8 cellular contexts compared by ENCODE assay signal in genomic region chr7:120951309-120951706, GRCh38. TPM values are rescaled to one million over a fixed set of nuclear protein-coding genes. Genes with fewer than 3 reads are reported as not detected.
DNase-seq lines count a peak whose midpoint lies in the region; ATAC-seq, FAIRE-seq and TF ChIP-seq lines count a peak whose summit lies in the region.

No MANE protein-coding gene starts in this region.

- DNase-seq in AG10803 (ENCODE audit: low read depth) (no peak), dorsolateral prefrontal cortex (no peak), natural killer cell (no peak), D721Med (ENCODE audit: insufficient read length, low spot score) (no peak), SW480 (ENCODE audit: low spot score) (no peak), DMS79 (lab: John Stamatoyannopoulos, UW) (no peak)

- peak overlapping the region; percentile 65 for H2AFZ ChIP-seq in Loucy (ENCODE audit: low read length)

- H3K4me1 ChIP-seq in Loucy (ENCODE audit: insufficient read depth, low read length, poor library complexity, severe bottlenecking) = peaks cover 48% of the 10 kb centered on the region

- intact Hi-C loops in dorsolateral prefrontal cortex (cut with DNase I) = no loop called here
- intact Hi-C loops in natural killer cell (cut with micrococcal nuclease) = no loop called here

- peaks cover 19 to 26% of the 10 kb centered on the region in 2 donors for H3K4me1 Mint-ChIP-seq in natural killer cell

- TF ChIP-seq CTCF in AG10803 (conservative IDR thresholded peaks at IDR 0.05; ENCODE audit: low read length) (no peak), Loucy (conservative IDR thresholded peaks at IDR 0.05; ENCODE audit: low read length) (no peak), dorsolateral prefrontal cortex (IDR thresholded peaks at IDR 0.05 in 54 of 56, conservative IDR thresholded peaks at IDR 0.05 in 2 of 56; ENCODE audit: low read depth in 1 of 56, partially characterized antibody in 56 of 56) (peak in 2 of 56 donors; percentile 2), natural killer cell (IDR thresholded peaks at IDR 0.05) (no peak), D721Med (IDR thresholded peaks at IDR 0.05; ENCODE audit: insufficient read depth, missing control alignments) (no peak)

- H3K36me3 ChIP-seq in Loucy (ENCODE audit: insufficient read depth, low read length) = peaks cover 22% of the 10 kb centered on the region

- peak overlapping the region; percentile 86 for H3K4me2 ChIP-seq in Loucy (ENCODE audit: low read depth, low read length, poor library complexity, severe bottlenecking)

- no peaks in the 10 kb centered on the region for H3K9me2 ChIP-seq in Loucy (replicated peaks; ENCODE audit: low read depth, low read length)

- peaks cover 48% of the 10 kb centered on the region for H3K79me2 ChIP-seq in Loucy (ENCODE audit: insufficient read depth, low read length)

- H3K36me3 Mint-ChIP-seq in natural killer cell = no peaks in the 10 kb centered on the region

- H3K4me3 ChIP-seq in AG10803 (ENCODE audit: low read length) (peak overlapping the region; percentile 92), Loucy (ENCODE audit: low read length, poor library complexity, severe bottlenecking) (peak overlapping the region; percentile 95), dorsolateral prefrontal cortex (peak overlapping the region; percentile 52 to 97 (median 85))

- H3K27me3 ChIP-seq in Loucy (ENCODE audit: insufficient read depth, low read length, poor library complexity, severe bottlenecking) (no peaks in the 10 kb centered on the region), dorsolateral prefrontal cortex (no peaks in the 10 kb centered on the region)

- no peak for FAIRE-seq in D721Med (lab: Jason Lieb, UNC)

- no peak for ATAC-seq in natural killer cell
- ATAC-seq in HG02970 (IDR thresholded peaks at IDR 0.05; ENCODE audit: low FRiP score, unreplicated experiment) = no peak

- H3K27me3 Mint-ChIP-seq in natural killer cell (ENCODE audit: low read depth in 2 of 2) = peaks cover 0 to 4% of the 10 kb centered on the region in 2 donors

- peak overlapping the region; percentile 75 to 99 (median 98) for H3K27ac ChIP-seq in dorsolateral prefrontal cortex

- peaks cover 25% of the 10 kb centered on the region for H4K20me1 ChIP-seq in Loucy (ENCODE audit: insufficient read depth, low read length, poor library complexity, severe bottlenecking)

- H3K4me3 Mint-ChIP-seq in natural killer cell = peak overlapping the region; percentile 91

- H3K9me3 Mint-ChIP-seq in natural killer cell = no peaks in the 10 kb centered on the region

- H3K9me3 ChIP-seq in Loucy (ENCODE audit: insufficient read depth, low read depth, low read length) = no peaks in the 10 kb centered on the region

- peaks cover 2% of the 10 kb centered on the region; the same call in 1 of the 2 replicates for H3F3A ChIP-seq in Loucy (ENCODE audit: low read depth)

- peak overlapping the region; percentile 94 to 99 for H3K27ac Mint-ChIP-seq in natural killer cell

- peak overlapping the region; percentile 89 for H3K9ac ChIP-seq in Loucy (ENCODE audit: low read depth, low read length, poor library complexity, severe bottlenecking)

RNA-seq across cellular contexts. Expression of gene ING3, which starts 0.7 kb away (rescaled TPM):
- 10 to 100 TPM; 11.3 to 27.8 (median 18.3) TPM for total RNA-seq in dorsolateral prefrontal cortex
- total RNA-seq in natural killer cell = 10 to 100 TPM; 45.7 to 56.2 (median 50.1) TPM

RNA-seq across cellular contexts. Expression of gene CPED1, which starts 37.2 kb away (rescaled TPM):
- total RNA-seq in dorsolateral prefrontal cortex (10 to 100 TPM in 6 of 120 experiments, 1 to 10 TPM in 114; 1.7 to 15.7 (median 4.6) TPM), natural killer cell (1 to 10 TPM in 1 of 3 donors, under 1 TPM in 2; 0.50 to 1.3 (median 0.96) TPM)
